18 cellular contexts compared by ENCODE assay signal in genomic region chr17:16374539-16374938, GRCh38. TPM values are rescaled to one million over a fixed set of nuclear protein-coding genes. Genes with fewer than 3 reads are reported as not detected.
A peak's percentile ranks its signal among the peaks of the same experiment; 100 is the strongest.
DNase-seq lines count a peak whose midpoint lies in the region; ATAC-seq, FAIRE-seq and TF ChIP-seq lines count a peak whose summit lies in the region.
"Had no signal": no experiment of that assay in that cellular context is flagged by ENCODE, and none has a peak within 500 bp of the region (broad histone marks: within the 10 kb centered on the region; RNA-seq: fewer than 3 reads in every experiment).

No MANE protein-coding gene starts in this region.

- intact Hi-C loops in HCT116 (cut with micrococcal nuclease) (no loop called here), left colon (cut with DNase I, micrococcal nuclease) (no loop called here), gastrocnemius medialis (cut with DNase I; ENCODE audit: low total_unique reads) (no loop called here)

- no peaks in the 10 kb centered on the region for H3K79me2 ChIP-seq in HCT116 (ENCODE audit: insufficient read depth, low read length)

- DNase-seq in HCT116 (ENCODE audit: low read depth, low spot score) (no peak), left colon (no peak), neural crest cell (ENCODE audit: low read depth, low spot score) (no peak), gastrocnemius medialis (no peak), H54 (ENCODE audit: insufficient read length, low spot score) (no peak)
- no peak for DNase-seq in stimulated activated CD4-positive, alpha-beta T cell treated with anti-CD3 and anti-CD28 coated beads, Interleukin-4, amount 100 ng/mL, for 24 hours
- DNase-seq: Calu3; CD8-positive, alpha-beta T cell; DND-41 had no signal

- TF ChIP-seq CTCF in HCT116 (IDR thresholded peaks at IDR 0.05 in 2 of 3, conservative IDR thresholded peaks at IDR 0.05 in 1 of 3; ENCODE audit: borderline replicate concordance in 1 of 3, insufficient read depth in 1 of 3, low read depth in 2 of 3, low read length in 2 of 3) (no peak), neural crest cell (conservative IDR thresholded peaks at IDR 0.05) (no peak), gastrocnemius medialis (IDR thresholded peaks at IDR 0.05 in 4 of 5, conservative IDR thresholded peaks at IDR 0.05 in 1 of 5) (no peak)

- H3K4me1 ChIP-seq in HCT116 (ENCODE audit: control insufficient read depth in 1 of 2, insufficient read depth in 2 of 2, low read length in 2 of 2) (peaks cover 0 to 13% of the 10 kb centered on the region in 2 experiments; a peak in 2 of 4 replicates), gastrocnemius medialis (peaks cover 19 to 28% of the 10 kb centered on the region in 2 donors)
- H3K4me1 ChIP-seq: HAP-1 had no signal

- no peaks in the 10 kb centered on the region for H3K9me3 Mint-ChIP-seq in neural crest cell
- H3K9me3 Mint-ChIP-seq: CD8-positive, alpha-beta T cell had no signal

- no peak overlapping the region for H2AFZ ChIP-seq in HCT116 (ENCODE audit: low read depth, low read length, poor library complexity, severe bottlenecking)

- H3K4me1 Mint-ChIP-seq in neural crest cell: peaks cover 16% of the 10 kb centered on the region
- H3K4me1 Mint-ChIP-seq: B cell had no signal

- no TSS peak for BruUV-seq in HCT116 (replicated peaks; lab: Mats Ljungman, UMichigan)

- POLR2A ChIA-PET in HCT116 (lab: Charles Lee): no interaction called here

- no peak for FAIRE-seq in H54 (lab: Jason Lieb, UNC)
- FAIRE-seq: GM12878, H1, HTR-8/SVneo had no signal

- H3K27me3 ChIP-seq in HCT116 (ENCODE audit: insufficient read depth, low read length) (no peaks in the 10 kb centered on the region), gastrocnemius medialis (no peaks in the 10 kb centered on the region)
- H3K27me3 ChIP-seq: BLaER1 treated with 17β-estradiol and CSF1 and Interleukin-3, amounts not matched to agents 10 nM and 100 nM had no signal

- H3K9me3 ChIP-seq in HCT116 (ENCODE audit: control insufficient read depth in 1 of 2, insufficient read depth in 1 of 2, low read depth in 1 of 2, low read length in 2 of 2): no peaks in the 10 kb centered on the region
- H3K9me3 ChIP-seq in gastrocnemius medialis: no peaks in the 10 kb centered on the region
- H3K9me3 ChIP-seq: BLaER1 treated with 17β-estradiol and CSF1 and Interleukin-3, amounts not matched to agents 10 nM and 100 nM; HAP-1 had no signal

- ATAC-seq in HCT116: no peak
- ATAC-seq in left colon: peak; percentile 55
- ATAC-seq in gastrocnemius medialis: no peak
- ATAC-seq in HG02763 (IDR thresholded peaks at IDR 0.05; ENCODE audit: unreplicated experiment): no peak
- ATAC-seq in GM21619 (IDR thresholded peaks at IDR 0.05; ENCODE audit: unreplicated experiment): no peak
- ATAC-seq: CD8-positive, alpha-beta T cell; GM12878 had no signal

- H3K27me3 Mint-ChIP-seq in neural crest cell (ENCODE audit: low read depth): no peaks in the 10 kb centered on the region
- H3K27me3 Mint-ChIP-seq: B cell had no signal

- TF ChIP-seq POLR2A in HCT116 (IDR thresholded peaks at IDR 0.05; ENCODE audit: borderline replicate concordance, extremely low read depth, insufficient read depth, insufficient read length): no peak
- TF ChIP-seq POLR2A in gastrocnemius medialis (IDR thresholded peaks at IDR 0.05): no peak
- TF ChIP-seq POLR2A in H54 (IDR thresholded peaks at IDR 0.05; ENCODE audit: low read depth, low read length): no peak

- H3K36me3 ChIP-seq in HCT116 (ENCODE audit: control insufficient read depth in 1 of 2, insufficient read depth in 2 of 2, low read length in 2 of 2) (no peaks in the 10 kb centered on the region), gastrocnemius medialis (no peaks in the 10 kb centered on the region)
- H3K36me3 ChIP-seq: BLaER1 treated with 17β-estradiol and CSF1 and Interleukin-3, amounts not matched to agents 10 nM and 100 nM; HAP-1 had no signal

- in situ Hi-C loops in gastrocnemius medialis (cut with MboI; ENCODE audit: low sequenced_read_pairs in 4 of 4): loop anchor here in 1 of 4 donors (25.0 kb wide), 1 partner anchor 138 kb away; no protein-coding TSS in a partner anchor

- H3K9ac ChIP-seq in HCT116 (ENCODE audit: low read length): no peak overlapping the region
- H3K9ac ChIP-seq: BLaER1 treated with 17β-estradiol and CSF1 and Interleukin-3, amounts not matched to agents 10 nM and 100 nM had no signal

- no peak overlapping the region for H3K4me3 Mint-ChIP-seq in neural crest cell
- H3K4me3 Mint-ChIP-seq: B cell; CD8-positive, alpha-beta T cell had no signal

- TF ChIP-seq RAD21 in HCT116 (IDR thresholded peaks at IDR 0.05; ENCODE audit: low read depth): no peak

- no peaks in the 10 kb centered on the region for H3K36me3 Mint-ChIP-seq in neural crest cell (ENCODE audit: low read depth)
- H3K36me3 Mint-ChIP-seq: CD8-positive, alpha-beta T cell had no signal

- H3K27ac Mint-ChIP-seq in neural crest cell (ENCODE audit: unreplicated experiment): peak overlapping the region; percentile 19
- H3K27ac Mint-ChIP-seq: B cell; CD8-positive, alpha-beta T cell had no signal

- H3K27ac ChIP-seq in HCT116 (ENCODE audit: low read depth, low read length) (no peak overlapping the region), gastrocnemius medialis (peak overlapping the region; percentile 71 to 86 (median 80))

- RAD21 ChIA-PET in HCT116 (lab: Charles Lee; ENCODE audit: low non-redundant PET in 1 of 2, low total read pairs in 2 of 2, uncharacterized antibody in 2 of 2, unreplicated experiment in 2 of 2): no interaction called here

- no peak overlapping the region for H3K4me3 ChIP-seq in HCT116 (replicated peaks in 1 of 2; ENCODE audit: low read depth in 1 of 2, low read length in 2 of 2)
- no peak overlapping the region for H3K4me3 ChIP-seq in gastrocnemius medialis
- H3K4me3 ChIP-seq: BLaER1 treated with 17β-estradiol and CSF1 and Interleukin-3, amounts not matched to agents 10 nM and 100 nM; GM12878; HAP-1 had no signal

- H3K9me2 ChIP-seq in HCT116 (ENCODE audit: insufficient read depth): no peaks in the 10 kb centered on the region

- no peaks in the 10 kb centered on the region for H4K20me1 ChIP-seq in HCT116 (ENCODE audit: insufficient read depth)
- H4K20me1 ChIP-seq: BLaER1 treated with 17β-estradiol and CSF1 and Interleukin-3, amounts not matched to agents 10 nM and 100 nM had no signal

- CTCF ChIA-PET in HCT116 (lab: Charles Lee): interaction anchor here (0.8 to 1.6 kb wide), 2 partner anchors 8 to 11 kb away, joined by 3 to 7 read pairs; no protein-coding TSS in a partner anchor

- H3K4me2 ChIP-seq in HCT116 (ENCODE audit: low read length): no peak overlapping the region

TF ChIP-seq in HCT116, 20 proteins besides CTCF, POLR2A, EP300 and RAD21:
- no peak for TF ChIP-seq FOSL1 (IDR thresholded peaks at IDR 0.05; ENCODE audit: low read depth)
- no peak for TF ChIP-seq SP1 (IDR thresholded peaks at IDR 0.05; ENCODE audit: low read depth)
- 0 out of 2 replicates have a peak, but pooled peaks have one; percentile 15 for TF ChIP-seq CEBPB (IDR thresholded peaks at IDR 0.05; ENCODE audit: low read depth)
- TF ChIP-seq CBX3 (IDR thresholded peaks at IDR 0.05; ENCODE audit: low read depth): no peak
- no peak for TF ChIP-seq SIN3A (IDR thresholded peaks at IDR 0.05; ENCODE audit: low read depth)
- no peak for TF ChIP-seq EGR1 (IDR thresholded peaks at IDR 0.05; ENCODE audit: low read depth)
TF ChIP-seq in HCT116: peak in this region for 1.

RNA-seq across cellular contexts. Expression of gene UBB, which starts 6.4 kb away (rescaled TPM):
- 2,378 TPM for total RNA-seq in HCT116 (2021; ENCODE audit: unreplicated experiment)
- polyA plus RNA-seq in HCT116 (2012): 2,949 and 2,985 TPM in 2 replicates
- 1,000 to 10,000 TPM; 1,117 to 1,930 TPM for total RNA-seq in left colon
- total RNA-seq in neural crest cell: 2,058 and 2,177 TPM in 2 replicates
- total RNA-seq in gastrocnemius medialis: 1,000 to 10,000 TPM; 1,099 to 1,543 (median 1,420) TPM

RNA-seq across cellular contexts. Expression of gene CENPV, which starts 21.3 kb away (rescaled TPM):
- total RNA-seq in HCT116 (2021; ENCODE audit: unreplicated experiment): 84.7 TPM
- 61.0 and 68.9 TPM in 2 replicates for polyA plus RNA-seq in HCT116 (2012)
- 10 to 100 TPM; 44.5 to 62.3 TPM for total RNA-seq in left colon
- 488 and 489 TPM in 2 replicates for total RNA-seq in neural crest cell
- total RNA-seq in gastrocnemius medialis: 10 to 100 TPM; 18.3 to 39.4 (median 28.5) TPM

RNA-seq across cellular contexts. Expression of gene TRPV2, which starts 40.8 kb away (rescaled TPM):
- total RNA-seq in HCT116 (2021; ENCODE audit: unreplicated experiment) (2.7 TPM), left colon (1 to 10 TPM; 4.4 to 9.2 TPM), neural crest cell (0.98 and 1.3 TPM in 2 replicates), gastrocnemius medialis (1 to 10 TPM; 2.9 to 4.4 (median 3.4) TPM)
- 1.4 and 2.5 TPM in 2 replicates for polyA plus RNA-seq in HCT116 (2012)
- total RNA-seq: A172 had no signal
